In the genomic region with DNA sequence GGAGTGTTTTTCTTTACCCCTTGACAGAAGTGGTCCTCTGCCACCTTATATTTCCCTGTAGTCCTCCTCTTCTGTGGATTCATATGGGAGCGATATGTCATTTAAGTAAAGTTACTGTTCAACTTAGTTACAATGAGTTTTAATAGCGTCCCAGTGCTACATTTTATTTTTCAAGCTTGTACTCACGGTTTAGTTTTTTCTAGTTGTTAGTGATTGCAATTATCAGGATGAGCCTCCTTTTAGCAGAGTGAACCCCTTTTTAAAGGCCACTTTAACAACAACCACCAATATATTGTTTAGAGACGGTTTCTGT, we compare ENCODE assay signal across 8 cellular contexts. TPM values are rescaled to one million over a fixed set of nuclear protein-coding genes. Genes with fewer than 3 reads are reported as not detected.
DNase-seq lines count a peak whose midpoint lies in the region; ATAC-seq and TF ChIP-seq lines count a peak whose summit lies in the region.

No MANE protein-coding gene starts in this region.

- BruUV-seq in HCT116 (replicated peaks; lab: Mats Ljungman, UMichigan) = no TSS peak

- H3K79me2 ChIP-seq in HCT116 (ENCODE audit: insufficient read depth, low read length) = peaks cover 65% of the 10 kb centered on the region

- peaks cover 19% of the 10 kb centered on the region in 2 experiments for H3K36me3 ChIP-seq in HCT116 (ENCODE audit: control insufficient read depth in 1 of 2, insufficient read depth in 2 of 2, low read length in 2 of 2)
- peaks cover 0 to 18% (median 0%) of the 10 kb centered on the region in 6 donors for H3K36me3 ChIP-seq in spleen

- no peak for DNase-seq in HCT116 (ENCODE audit: low read depth, low spot score)
- DNase-seq in activated CD8-positive, alpha-beta T cell treated with anti-CD3 and anti-CD28 coated beads, Interleukin-2, amount 10 ng/mL, durations not matched to agents 7 days and 5 days = no peak
- no peak for DNase-seq in spleen
- DNase-seq in HCEC 1CT = no peak
- no peak for DNase-seq in islet precursor cell
- DNase-seq in GM03348 (ENCODE audit: low spot score) = no peak

- H3K4me2 ChIP-seq in HCT116 (ENCODE audit: low read length) = peak overlapping the region; percentile 91

- H3K9me3 Mint-ChIP-seq in activated CD8-positive, alpha-beta T cell treated with anti-CD3 and anti-CD28 coated beads, Interleukin-2, amount 10 ng/mL, durations not matched to agents 7 days and 5 days (ENCODE audit: insufficient read depth) = no peaks in the 10 kb centered on the region

- no peaks in the 10 kb centered on the region for H3K9me2 ChIP-seq in HCT116 (ENCODE audit: insufficient read depth)

- H3K27ac Mint-ChIP-seq in activated CD8-positive, alpha-beta T cell treated with anti-CD3 and anti-CD28 coated beads, Interleukin-2, amount 10 ng/mL, durations not matched to agents 7 days and 5 days = peak overlapping the region; percentile 100

- peak overlapping the region; percentile 96 to 97 for H3K4me3 ChIP-seq in HCT116 (replicated peaks in 1 of 2; ENCODE audit: low read depth in 1 of 2, low read length in 2 of 2)
- peak overlapping the region; percentile 99 for H3K4me3 ChIP-seq in iPS-11a (ENCODE audit: low read depth, low read length)
- H3K4me3 ChIP-seq in spleen = peak overlapping the region; percentile 69 to 97 (median 86)

- peaks cover 52% of the 10 kb centered on the region for H3K36me3 Mint-ChIP-seq in activated CD8-positive, alpha-beta T cell treated with anti-CD3 and anti-CD28 coated beads, Interleukin-2, amount 10 ng/mL, durations not matched to agents 7 days and 5 days (ENCODE audit: low read depth)

- TF ChIP-seq CTCF in HCT116 (IDR thresholded peaks at IDR 0.05 in 2 of 3, conservative IDR thresholded peaks at IDR 0.05 in 1 of 3; ENCODE audit: borderline replicate concordance in 1 of 3, insufficient read depth in 1 of 3, low read depth in 2 of 3, low read length in 2 of 3) (no peak), spleen (IDR thresholded peaks at IDR 0.05 in 8 of 11, conservative IDR thresholded peaks at IDR 0.05 in 3 of 11) (no peak)

- RAD21 ChIA-PET in HCT116 (lab: Charles Lee; ENCODE audit: low non-redundant PET in 1 of 2, low total read pairs in 2 of 2, uncharacterized antibody in 2 of 2, unreplicated experiment in 2 of 2) = no interaction called here

- peak overlapping the region; percentile 100 for H3K4me3 Mint-ChIP-seq in activated CD8-positive, alpha-beta T cell treated with anti-CD3 and anti-CD28 coated beads, Interleukin-2, amount 10 ng/mL, durations not matched to agents 7 days and 5 days

- TF ChIP-seq POLR2A in HCT116 (IDR thresholded peaks at IDR 0.05; ENCODE audit: borderline replicate concordance, extremely low read depth, insufficient read depth, insufficient read length) = no peak
- TF ChIP-seq POLR2A in spleen (IDR thresholded peaks at IDR 0.05) = no peak

- no peaks in the 10 kb centered on the region for H3K27me3 ChIP-seq in HCT116 (ENCODE audit: insufficient read depth, low read length)
- no peaks in the 10 kb centered on the region for H3K27me3 ChIP-seq in spleen (replicated peaks in 1 of 7)

- 0 to 1% (median 0%) methylated on average over 4 of the region's 4 CpGs for WGBS in spleen, 5 donors

- H3K4me1 ChIP-seq in HCT116 (ENCODE audit: control insufficient read depth in 1 of 2, insufficient read depth in 2 of 2, low read length in 2 of 2) (peaks cover 5 to 28% of the 10 kb centered on the region in 2 experiments; a peak in 3 of 4 replicates), spleen (peaks cover 40 to 62% (median 50%) of the 10 kb centered on the region in 6 donors)

- H2AFZ ChIP-seq in HCT116 (ENCODE audit: low read depth, low read length, poor library complexity, severe bottlenecking) = no peak overlapping the region

- peaks cover 48% of the 10 kb centered on the region for H3K4me1 Mint-ChIP-seq in activated CD8-positive, alpha-beta T cell treated with anti-CD3 and anti-CD28 coated beads, Interleukin-2, amount 10 ng/mL, durations not matched to agents 7 days and 5 days (ENCODE audit: low read depth)

- peak overlapping the region; percentile 88 for H3K27ac ChIP-seq in HCT116 (ENCODE audit: low read depth, low read length)
- H3K27ac ChIP-seq in spleen = peak overlapping the region; percentile 98 to 100 (median 100)

- intact Hi-C loops in HCT116 (cut with micrococcal nuclease) (loop anchor here (5.0 kb wide), 1 partner anchor 34 kb away; a partner anchor contains a TSS), spleen (cut with DNase I; ENCODE audit: low total_unique reads) (loop anchor here (5.0 kb wide), 2 partner anchors 34 to 86 kb away; a partner anchor contains a TSS)

- CTCF ChIA-PET in HCT116 (lab: Charles Lee) = no interaction called here
- CTCF ChIA-PET in activated CD8-positive, alpha-beta T cell treated with anti-CD3 and anti-CD28 coated beads, Interleukin-2, amount 10 ng/mL, durations not matched to agents 7 days and 5 days (lab: Charles Lee) = interaction anchor here (0.8 to 3.0 kb wide), 5 partner anchors 14 to 257 kb away, joined by 3 to 13 read pairs (median 3); a partner anchor contains a TSS

- peak overlapping the region; percentile 96 for H3K9ac ChIP-seq in HCT116 (ENCODE audit: low read length)

- no peaks in the 10 kb centered on the region for H3K27me3 Mint-ChIP-seq in activated CD8-positive, alpha-beta T cell treated with anti-CD3 and anti-CD28 coated beads, Interleukin-2, amount 10 ng/mL, durations not matched to agents 7 days and 5 days (ENCODE audit: low read depth)

- POLR2A ChIA-PET in HCT116 (lab: Charles Lee) = no interaction called here
- POLR2A ChIA-PET in activated CD8-positive, alpha-beta T cell treated with anti-CD3 and anti-CD28 coated beads, Interleukin-2, amount 10 ng/mL, durations not matched to agents 7 days and 5 days (lab: Charles Lee) = interaction anchor here (1.0 to 6.9 kb wide), 5 partner anchors 79 to 258 kb away, joined by 3 to 71 read pairs (median 7); a partner anchor contains a TSS

- H4K20me1 ChIP-seq in HCT116 (ENCODE audit: insufficient read depth) = peaks cover 27% of the 10 kb centered on the region; the same call in 1 of the 2 replicates

- ATAC-seq in HCT116 (no peak), HG02970 (IDR thresholded peaks at IDR 0.05; ENCODE audit: low FRiP score, unreplicated experiment) (no peak)
- no peak for ATAC-seq in activated CD8-positive, alpha-beta T cell treated with anti-CD3 and anti-CD28 coated beads, Interleukin-2, amount 10 ng/mL, durations not matched to agents 7 days and 5 days

- H3K9me3 ChIP-seq in HCT116 (ENCODE audit: control insufficient read depth in 1 of 2, insufficient read depth in 1 of 2, low read depth in 1 of 2, low read length in 2 of 2) = no peaks in the 10 kb centered on the region
- no peaks in the 10 kb centered on the region for H3K9me3 ChIP-seq in spleen

- TF ChIP-seq RAD21 in HCT116 (IDR thresholded peaks at IDR 0.05; ENCODE audit: low read depth) = no peak

TF ChIP-seq in HCT116, 20 proteins besides CTCF, POLR2A, EP300 and RAD21:
- TF ChIP-seq JUND (IDR thresholded peaks at IDR 0.05) = 0 out of 2 replicates have a peak, but pooled peaks have one; percentile 4
- TF ChIP-seq EZH2phosphoT487 (IDR thresholded peaks at IDR 0.05; ENCODE audit: borderline replicate concordance) = no peak
- 0 out of 2 replicates have a peak, but pooled peaks have one; percentile 27 for TF ChIP-seq SIN3A (IDR thresholded peaks at IDR 0.05; ENCODE audit: low read depth)
- TF ChIP-seq CBX3 (IDR thresholded peaks at IDR 0.05; ENCODE audit: low read depth) = no peak
- no peak for TF ChIP-seq SRF (IDR thresholded peaks at IDR 0.05; ENCODE audit: low read depth)

RNA-seq across cellular contexts. Expression of a gene that starts 1.5 kb away (rescaled TPM):
- total RNA-seq in HCT116 (2021; ENCODE audit: unreplicated experiment) = 41.9 TPM
- 18.2 and 20.4 TPM in 2 replicates for polyA plus RNA-seq in HCT116 (2012)
- 10 to 100 TPM; 65.9 to 67.2 TPM for total RNA-seq in activated CD8-positive, alpha-beta T cell treated with anti-CD3 and anti-CD28 coated beads, Interleukin-2, amount 10 ng/mL, durations not matched to agents 7 days and 5 days
- total RNA-seq in spleen = 100 to 1,000 TPM in 2 of 7 donors, 10 to 100 TPM in 5; 80.0 to 120 (median 96.8) TPM
- 10 to 100 TPM; 34.4 to 38.4 (median 36.5) TPM for polyA plus RNA-seq in spleen

RNA-seq across cellular contexts. Expression of a gene that starts 35.1 kb away (rescaled TPM):
- total RNA-seq in HCT116 (2021; ENCODE audit: unreplicated experiment) (5.4 TPM), spleen (1 to 10 TPM; 5.9 to 8.6 (median 7.3) TPM)
- polyA plus RNA-seq in HCT116 (2012) = 4.2 and 5.6 TPM in 2 replicates
- 1 to 10 TPM; 4.2 to 4.5 TPM for total RNA-seq in activated CD8-positive, alpha-beta T cell treated with anti-CD3 and anti-CD28 coated beads, Interleukin-2, amount 10 ng/mL, durations not matched to agents 7 days and 5 days
- polyA plus RNA-seq in spleen = 1 to 10 TPM; 2.8 to 4.5 (median 3.2) TPM
